In genomic region chr13:95789315-95789714, GRCh38 we compare ENCODE assay signal across 1 cellular context.
TF ChIP-seq lines count a peak whose summit lies in the region.

No MANE protein-coding gene starts in this region.

TF ChIP-seq in HEK293, 187 proteins besides CTCF, POLR2A, EP300 and RAD21:
- TF ChIP-seq ZNF280D (tag by site-specific recombination; IDR thresholded peaks at IDR 0.05) (0 out of 2 replicates have a peak, but pooled peaks have one; percentile 39), ZNF146 (tag by site-specific recombination; IDR thresholded peaks at IDR 0.05) (peak; percentile 96)
